20 cellular contexts compared by ENCODE assay signal in the genomic region with DNA sequence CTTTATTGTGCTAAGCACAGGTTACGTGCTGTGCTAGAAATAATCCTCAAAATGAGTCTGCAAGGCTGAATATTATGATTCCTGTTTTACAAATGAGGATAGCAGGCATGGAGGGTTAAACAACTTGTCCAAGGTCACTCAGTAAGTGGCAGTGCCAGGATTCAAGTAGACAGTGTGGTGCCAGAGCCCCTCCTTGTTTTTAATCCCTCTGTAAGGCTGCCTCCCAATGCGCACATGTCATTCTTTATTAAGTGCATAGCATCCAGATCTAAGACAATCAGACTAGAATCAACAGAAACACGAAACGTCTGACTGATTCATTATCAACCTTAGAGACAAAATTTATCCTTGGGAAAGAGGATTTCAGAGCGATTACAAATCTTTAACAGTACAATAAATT.
"Had no signal": no experiment of that assay in that cellular context is flagged by ENCODE, and none has a peak within 500 bp of the region (broad histone marks: within the 10 kb centered on the region; RNA-seq: fewer than 3 reads in every experiment).

No MANE protein-coding gene starts in this region.

- ATAC-seq: activated CD4-positive, alpha-beta T cell treated with anti-CD3 and anti-CD28 coated beads for 36 hours; activated T-cell treated with anti-CD3 and anti-CD28 coated beads, Interleukin-2, amount 50 U/mL, for 4 hours; natural killer cell treated with Interleukin-12 subunit alpha and Interleukin-12 subunit beta and Interleukin-15 and Interleukin-18, amount 100 ng/mL, for 72 hours had no signal

- DNase-seq: activated B cell treated with CpG ODN at 0.5 μM for 24 hours; activated CD4-positive, alpha-beta T cell treated with anti-CD3 and anti-CD28 coated beads for 36 hours; activated CD4-positive, alpha-beta T cell treated with anti-CD3 and anti-CD28 coated beads, Interleukin-2, amount 50 U/mL, for 4 hours; activated CD8-positive, alpha-beta memory T cell treated with anti-CD3 and anti-CD28 coated beads, Interleukin-2, amount 50 U/mL, for 48 hours; activated effector memory CD4-positive, alpha-beta T cell treated with Interleukin-2 at 50 U/mL for 16 hours; activated naive CD4-positive, alpha-beta T cell treated with anti-CD3 and anti-CD28 coated beads for 36 hours; activated naive CD8-positive, alpha-beta T cell treated with anti-CD3 and anti-CD28 coated beads, Interleukin-2, amount 10 ng/mL, durations not matched to agents 7 days and 5 days; activated T-cell treated with anti-CD3 and anti-CD28 coated beads, Interleukin-2, amount 50 U/mL, for 4 hours; amniotic stem cell; effector CD4-positive, alpha-beta T cell; foreskin fibroblast; immature natural killer cell; kidney glomerular epithelial cell; midbrain; right cardiac atrium; stimulated activated CD4-positive, alpha-beta T cell treated with anti-CD3 and anti-CD28 coated beads, Interleukin-4, amount 100 ng/mL, for 24 hours; stimulated activated naive CD4-positive, alpha-beta T cell treated with Interleukin-2 at 50 U/mL for 16 hours; T1000; upper lobe of left lung had no signal
